In genomic region chr12:66169221-66170170, GRCh38 we compare ENCODE assay signal across 8 cellular contexts. TPM values are rescaled to one million over a fixed set of nuclear protein-coding genes. Genes with fewer than 3 reads are reported as not detected.
DNase-seq lines count a peak whose midpoint lies in the region; ATAC-seq, FAIRE-seq and TF ChIP-seq lines count a peak whose summit lies in the region.

TMBIM4 (minus strand) TSS chr12:66169996; CDS start chr12:66169951, 45 bp downstream.

- peak; percentile 82 for TF ChIP-seq POLR2A in GM12891 (IDR thresholded peaks at IDR 0.05; ENCODE audit: low read depth, low read length)
- peak in 1 of 2 donors; percentile 58 for TF ChIP-seq POLR2A in heart left ventricle (IDR thresholded peaks at IDR 0.05)
- peak; percentile 56 to 88 (median 76) for TF ChIP-seq POLR2A in upper lobe of left lung (IDR thresholded peaks at IDR 0.05)

- H3K4me1 ChIP-seq in adipocyte (ENCODE audit: control insufficient read depth, insufficient read depth, low read length) (peaks cover 13% of the 10 kb centered on the region), heart left ventricle (peaks cover 0 to 40% (median 17%) of the 10 kb centered on the region in 12 donors), upper lobe of left lung (peaks cover 12 to 27% (median 17%) of the 10 kb centered on the region in 4 donors)

- H3K27ac ChIP-seq in heart left ventricle (peak within 1 kb of the TSS; percentile 92 to 100 (median 98)), upper lobe of left lung (peak within 1 kb of the TSS; percentile 99 to 100 (median 100))

- ATAC-seq in HG02840 (IDR thresholded peaks at IDR 0.05; ENCODE audit: low FRiP score, unreplicated experiment) (peak; percentile 91), heart left ventricle (peak; percentile 96 to 97 (median 97)), upper lobe of left lung (ENCODE audit: low FRiP score in 2 of 2) (peak; percentile 98)

- 0 to 1% (median 0%) methylated on average over 38 to 67 of the region's 67 CpGs for WGBS in heart left ventricle, 4 donors
- WGBS in upper lobe of left lung, 2 donors, result 1 to 5% methylated on average over 18 to 45 of the region's 67 CpGs

- H3K27me3 ChIP-seq in adipocyte (replicated peaks; ENCODE audit: control insufficient read depth, insufficient read depth, low read length) (no peaks in the 10 kb centered on the region), heart left ventricle (no peaks in the 10 kb centered on the region), upper lobe of left lung (no peaks in the 10 kb centered on the region)

- peak in 1 of 4 donors; percentile 59 for TF ChIP-seq EP300 in upper lobe of left lung (IDR thresholded peaks at IDR 0.05)

- H3K36me3 ChIP-seq in adipocyte (ENCODE audit: control insufficient read depth, insufficient read depth, low read length, severe bottlenecking) (peaks cover 4% of the 10 kb centered on the region), heart left ventricle (peaks cover 0 to 5% (median 0%) of the 10 kb centered on the region in 9 donors), upper lobe of left lung (no peaks in the 10 kb centered on the region)

- H3K9me3 ChIP-seq in adipocyte (ENCODE audit: control insufficient read depth, low read length), result peaks cover 7% of the 10 kb centered on the region
- peaks cover 0 to 10% (median 0%) of the 10 kb centered on the region in 12 donors for H3K9me3 ChIP-seq in heart left ventricle
- H3K9me3 ChIP-seq in upper lobe of left lung, result no peaks in the 10 kb centered on the region

- peak; percentile 46 to 84 (median 64) for TF ChIP-seq CTCF in heart left ventricle (IDR thresholded peaks at IDR 0.05)
- peak; percentile 37 to 90 (median 76) for TF ChIP-seq CTCF in upper lobe of left lung (IDR thresholded peaks at IDR 0.05)

- peak; percentile 90 for FAIRE-seq in GM12891 (lab: Jason Lieb, UNC)

- H3K4me3 ChIP-seq in adipocyte (ENCODE audit: low read length), result peak within 1 kb of the TSS; percentile 98
- H3K4me3 ChIP-seq in heart left ventricle, result peak within 1 kb of the TSS; percentile 56 to 90 (median 85)
- H3K4me3 ChIP-seq in upper lobe of left lung, result peak within 1 kb of the TSS; percentile 65 to 85 (median 79)

- H3K9ac ChIP-seq in adipocyte (ENCODE audit: low read length), result peak within 1 kb of the TSS; percentile 96

- intact Hi-C loops in heart left ventricle (cut with DNase I) (loop anchor here in 7 of 10 donors (1.0 to 10.0 kb wide), 7 partner anchors 19 to 135 kb away; partner anchors contain the start of genes HELB (in 4 of the 7) and IRAK3 (in 3 of the 7)), posterior cingulate gyrus (cut with DNase I) (loop anchor here (1.0 to 5.0 kb wide), 2 partner anchors 39 to 133 kb away; partner anchors contain the start of genes HELB and LLPH)

- DNase-seq in GM12891 (ENCODE audit: insufficient read length, low spot score) (peak; percentile 65), NCI-H1436 (lab: John Stamatoyannopoulos, UW) (peak; percentile 89), T follicular helper cell (ENCODE audit: low read depth) (peak; percentile 77), adipocyte (ENCODE audit: low read depth) (peak; percentile 95), heart left ventricle (peak; percentile 90 to 94 (median 92)), posterior cingulate gyrus (peak; percentile 66 to 97 (median 82)), upper lobe of left lung (peak; percentile 90 to 94)

TF ChIP-seq in GM12891, 5 proteins besides CTCF, POLR2A, EP300 and RAD21:
- no peak; the same call in 1 of the 2 replicates for TF ChIP-seq POU2F2 (IDR thresholded peaks at IDR 0.05; ENCODE audit: low read depth, low read length)
- TF ChIP-seq POLR2AphosphoS5 (IDR thresholded peaks at IDR 0.05; ENCODE audit: low read depth, low read length), result peak; percentile 78
- TF ChIP-seq SPI1 (IDR thresholded peaks at IDR 0.05; ENCODE audit: low read depth, low read length), result peak; percentile 62
- peak; percentile 75 for TF ChIP-seq TAF1 (IDR thresholded peaks at IDR 0.05; ENCODE audit: low read depth, low read length)
- peak; percentile 93 for TF ChIP-seq PAX5 (IDR thresholded peaks at IDR 0.05; ENCODE audit: insufficient read depth, low read length, severe bottlenecking)

RNA-seq across cellular contexts. Expression of gene TMBIM4, which starts in this region (rescaled TPM):
- polyA plus RNA-seq in GM12891 (2012; ENCODE audit: low read depth, missing spikeins), result 61.8 TPM
- total RNA-seq in heart left ventricle (100 to 1,000 TPM in 1 of 9 donors, 10 to 100 TPM in 8; 52.2 to 131 (median 85.3) TPM), upper lobe of left lung (100 to 1,000 TPM in 3 of 6 donors, 10 to 100 TPM in 3; 19.9 to 168 (median 114) TPM)
- 100 to 1,000 TPM in 1 of 2 donors, 10 to 100 TPM in 1; 91.2 to 129 TPM for polyA plus RNA-seq in heart left ventricle

Comparison
In these comparisons a context has a peak if more than half of its experiments do, and no peak if none do; other contexts are left out.
1. Peak in every context shown above with its lines: DNase-seq, ATAC-seq, H3K4me3 ChIP-seq and H3K27ac ChIP-seq.